ENCODE assay signal across 19 cellular contexts in genomic region chr3:55877703-55878102, GRCh38.
DNase-seq lines count a peak whose midpoint lies in the region; TF ChIP-seq lines count a peak whose summit lies in the region.
"Had no signal": no experiment of that assay in that cellular context is flagged by ENCODE, and none has a peak within 500 bp of the region (broad histone marks: within the 10 kb centered on the region; RNA-seq: fewer than 3 reads in every experiment).

No MANE protein-coding gene starts in this region.

- H3K4me3 Mint-ChIP-seq in chondrocyte (ENCODE audit: unreplicated experiment) (no peak overlapping the region), neural crest cell (no peak overlapping the region)
- H3K4me3 Mint-ChIP-seq in activated T-helper 1 cell treated with anti-CD3 and anti-CD28 coated beads, Interleukin-12 subunit alpha, Interleukin-12 subunit beta, Interleukin-2, Interleukin-4 antibody, amounts not matched to agents 30 ng/mL and 10 ng/mL and 1 ng/mL, durations not matched to agents 14 hours and 24 hours and 36 hours: no peak overlapping the region
- H3K4me3 Mint-ChIP-seq: CD8-positive, alpha-beta T cell; mesothelial cell of epicardium; natural killer cell treated with Interleukin-12 subunit alpha and Interleukin-12 subunit beta and Interleukin-15 and Interleukin-18, amount 100 ng/mL, for 72 hours had no signal

- H3K27me3 Mint-ChIP-seq in chondrocyte (ENCODE audit: low read depth) (no peaks in the 10 kb centered on the region), neural crest cell (ENCODE audit: low read depth) (no peaks in the 10 kb centered on the region)
- H3K27me3 Mint-ChIP-seq in activated T-helper 1 cell treated with anti-CD3 and anti-CD28 coated beads, Interleukin-12 subunit alpha, Interleukin-12 subunit beta, Interleukin-2, Interleukin-4 antibody, amounts not matched to agents 30 ng/mL and 10 ng/mL and 1 ng/mL, durations not matched to agents 14 hours and 24 hours and 36 hours (ENCODE audit: insufficient read depth): peaks cover 2% of the 10 kb centered on the region
- H3K27me3 Mint-ChIP-seq: natural killer cell treated with Interleukin-12 subunit alpha and Interleukin-12 subunit beta and Interleukin-15 and Interleukin-18, amount 100 ng/mL, for 72 hours had no signal

- H3K27ac Mint-ChIP-seq in chondrocyte (ENCODE audit: unreplicated experiment): no peak overlapping the region
- H3K27ac Mint-ChIP-seq in neural crest cell (ENCODE audit: unreplicated experiment): no peak overlapping the region
- H3K27ac Mint-ChIP-seq in activated T-helper 1 cell treated with anti-CD3 and anti-CD28 coated beads, Interleukin-12 subunit alpha, Interleukin-12 subunit beta, Interleukin-2, Interleukin-4 antibody, amounts not matched to agents 30 ng/mL and 10 ng/mL and 1 ng/mL, durations not matched to agents 14 hours and 24 hours and 36 hours: no peak overlapping the region
- H3K27ac Mint-ChIP-seq: CD8-positive, alpha-beta T cell; mesothelial cell of epicardium; natural killer cell treated with Interleukin-12 subunit alpha and Interleukin-12 subunit beta and Interleukin-15 and Interleukin-18, amount 100 ng/mL, for 72 hours had no signal

- intact Hi-C loops in activated T-helper 1 cell treated with anti-CD3 and anti-CD28 coated beads, Interleukin-12 subunit alpha, Interleukin-12 subunit beta, Interleukin-2, Interleukin-4 antibody, amounts not matched to agents 30 ng/mL and 10 ng/mL and 1 ng/mL, durations not matched to agents 14 hours and 24 hours and 36 hours (cut with micrococcal nuclease): no loop called here

- H3K9me3 Mint-ChIP-seq in chondrocyte (ENCODE audit: low read depth): no peaks in the 10 kb centered on the region
- H3K9me3 Mint-ChIP-seq in neural crest cell: no peaks in the 10 kb centered on the region
- H3K9me3 Mint-ChIP-seq in activated T-helper 1 cell treated with anti-CD3 and anti-CD28 coated beads, Interleukin-12 subunit alpha, Interleukin-12 subunit beta, Interleukin-2, Interleukin-4 antibody, amounts not matched to agents 30 ng/mL and 10 ng/mL and 1 ng/mL, durations not matched to agents 14 hours and 24 hours and 36 hours: no peaks in the 10 kb centered on the region
- H3K9me3 Mint-ChIP-seq: CD8-positive, alpha-beta T cell; mesothelial cell of epicardium had no signal

- TF ChIP-seq CTCF in chondrocyte (IDR thresholded peaks at IDR 0.05) (peak; percentile 42), neural crest cell (conservative IDR thresholded peaks at IDR 0.05) (peak; percentile 31)

- peaks cover 20% of the 10 kb centered on the region for H3K4me1 Mint-ChIP-seq in chondrocyte (ENCODE audit: low read depth)
- H3K4me1 Mint-ChIP-seq in neural crest cell: peaks cover 23% of the 10 kb centered on the region
- H3K4me1 Mint-ChIP-seq in activated T-helper 1 cell treated with anti-CD3 and anti-CD28 coated beads, Interleukin-12 subunit alpha, Interleukin-12 subunit beta, Interleukin-2, Interleukin-4 antibody, amounts not matched to agents 30 ng/mL and 10 ng/mL and 1 ng/mL, durations not matched to agents 14 hours and 24 hours and 36 hours (ENCODE audit: low read depth): no peaks in the 10 kb centered on the region

- peak; percentile 22 for DNase-seq in ELF-1 (ENCODE audit: low read depth, low spot score)
- peak; percentile 5 for DNase-seq in HT-29 (ENCODE audit: low spot score)
- DNase-seq in chondrocyte (ENCODE audit: low spot score): no peak
- DNase-seq in neural crest cell (ENCODE audit: low read depth, low spot score): no peak
- DNase-seq in activated T-helper 1 cell treated with anti-CD3 and anti-CD28 coated beads, Interleukin-12 subunit alpha, Interleukin-12 subunit beta, Interleukin-2, Interleukin-4 antibody, amounts not matched to agents 30 ng/mL and 10 ng/mL and 1 ng/mL, durations not matched to agents 14 hours and 24 hours and 36 hours (ENCODE audit: low spot score): no peak
- no peak for DNase-seq in GOT3 (lab: John Stamatoyannopoulos, UW)
- DNase-seq in cerebellar nuclear complex (lab: John Stamatoyannopoulos, UW): no peak
- DNase-seq: activated gamma-delta T cell treated with Interleukin-2 at 50 U/mL for 16 hours; adrenal gland; CD8-positive, alpha-beta T cell; heart right ventricle; left ventricle myocardium inferior; NCI-H526; sigmoid colon; stimulated activated CD4-positive, alpha-beta T cell treated with anti-CD3 and anti-CD28 coated beads, Interleukin-15, amount 100 ng/mL, for 24 hours; stimulated activated CD8-positive, alpha-beta memory T cell treated with anti-CD3 and anti-CD28 coated beads, Interleukin-4, amount 100 ng/mL, for 48 hours; WERI-Rb-1 had no signal

- no peaks in the 10 kb centered on the region for H3K36me3 Mint-ChIP-seq in chondrocyte (ENCODE audit: low read depth)
- H3K36me3 Mint-ChIP-seq in neural crest cell (ENCODE audit: low read depth): no peaks in the 10 kb centered on the region
- H3K36me3 Mint-ChIP-seq in activated T-helper 1 cell treated with anti-CD3 and anti-CD28 coated beads, Interleukin-12 subunit alpha, Interleukin-12 subunit beta, Interleukin-2, Interleukin-4 antibody, amounts not matched to agents 30 ng/mL and 10 ng/mL and 1 ng/mL, durations not matched to agents 14 hours and 24 hours and 36 hours (ENCODE audit: low read depth): no peaks in the 10 kb centered on the region
- H3K36me3 Mint-ChIP-seq: CD8-positive, alpha-beta T cell; mesothelial cell of epicardium; natural killer cell treated with Interleukin-12 subunit alpha and Interleukin-12 subunit beta and Interleukin-15 and Interleukin-18, amount 100 ng/mL, for 72 hours had no signal

Comparison
In these comparisons a context has a peak if more than half of its experiments do, and no peak if none do; other contexts are left out.
1. DNase-seq: peak in ELF-1 (single experiment) and HT-29 (single experiment); none in chondrocyte (single experiment), neural crest cell (single experiment), activated T-helper 1 cell treated with anti-CD3 and anti-CD28 coated beads, Interleukin-12 subunit alpha, Interleukin-12 subunit beta, Interleukin-2, Interleukin-4 antibody, amounts not matched to agents 30 ng/mL and 10 ng/mL and 1 ng/mL, durations not matched to agents 14 hours and 24 hours and 36 hours (single experiment), GOT3 (single experiment) and cerebellar nuclear complex (0 of 2).